ENCODE assay signal across 9 cellular contexts in genomic region chr3:138947303-138948121, GRCh38. TPM values are rescaled to one million over a fixed set of nuclear protein-coding genes. Genes with fewer than 3 reads are reported as not detected.
DNase-seq lines count a peak whose midpoint lies in the region; ATAC-seq and TF ChIP-seq lines count a peak whose summit lies in the region.
"Had no signal": no experiment of that assay in that cellular context is flagged by ENCODE, and none has a peak within 500 bp of the region (broad histone marks: within the 10 kb centered on the region; RNA-seq: fewer than 3 reads in every experiment).

No MANE protein-coding gene starts in this region.

- TF ChIP-seq CTCF in astrocyte of the spinal cord (IDR thresholded peaks at IDR 0.05; ENCODE audit: low read depth, low read length) (no peak), lower lobe of right lung (IDR thresholded peaks at IDR 0.05) (no peak)

- intact Hi-C loops in lower lobe of right lung (cut with DNase I), result no loop called here

- ATAC-seq in lower lobe of right lung (no peak), GM21423 (IDR thresholded peaks at IDR 0.05; ENCODE audit: unreplicated experiment) (no peak), HG02970 (IDR thresholded peaks at IDR 0.05; ENCODE audit: low FRiP score, unreplicated experiment) (no peak), HG02884 (IDR thresholded peaks at IDR 0.05; ENCODE audit: unreplicated experiment) (no peak)

- in situ Hi-C loops in astrocyte of the spinal cord (cut with HindIII; ENCODE audit: low sequenced_read_pairs), result loop anchor here (10.0 kb wide), 1 partner anchor 397 kb away; the partner anchor contains the start of gene MRPS22

- H3K27me3 Mint-ChIP-seq in activated naive CD4-positive, alpha-beta T cell treated with anti-CD3 and anti-CD28 coated beads, Interleukin-2, amount 50 U/mL, for 24 hours, result peaks cover 57% of the 10 kb centered on the region

- H3K9me3 Mint-ChIP-seq in activated naive CD4-positive, alpha-beta T cell treated with anti-CD3 and anti-CD28 coated beads, Interleukin-2, amount 50 U/mL, for 24 hours, result no peaks in the 10 kb centered on the region

- H3K36me3 ChIP-seq in lower lobe of right lung, result no peaks in the 10 kb centered on the region
- no peaks in the 10 kb centered on the region for H3K36me3 ChIP-seq in thymus (ENCODE audit: control insufficient read depth, insufficient read depth)

- peaks cover 46% of the 10 kb centered on the region for H3K4me1 ChIP-seq in lower lobe of right lung
- peaks cover 17% of the 10 kb centered on the region for H3K4me1 ChIP-seq in thymus (ENCODE audit: control insufficient read depth, insufficient read depth, low read length)

- H3K27ac ChIP-seq in lower lobe of right lung, result no peak overlapping the region
- no peak overlapping the region for H3K27ac ChIP-seq in thymus (ENCODE audit: low read depth)

- H3K27me3 ChIP-seq in lower lobe of right lung (ENCODE audit: low read depth), result peaks cover 94% of the 10 kb centered on the region
- peaks cover 65% of the 10 kb centered on the region for H3K27me3 ChIP-seq in thymus (ENCODE audit: control insufficient read depth, insufficient read depth)

- H3K4me3 Mint-ChIP-seq in activated naive CD4-positive, alpha-beta T cell treated with anti-CD3 and anti-CD28 coated beads, Interleukin-2, amount 50 U/mL, for 24 hours, result peak overlapping the region; percentile 80

- peaks cover 1% of the 10 kb centered on the region for H3K36me3 Mint-ChIP-seq in activated naive CD4-positive, alpha-beta T cell treated with anti-CD3 and anti-CD28 coated beads, Interleukin-2, amount 50 U/mL, for 24 hours

- 14% methylated on average over 37 of the region's 37 CpGs for WGBS in thymus

- H3K27ac Mint-ChIP-seq in activated naive CD4-positive, alpha-beta T cell treated with anti-CD3 and anti-CD28 coated beads, Interleukin-2, amount 50 U/mL, for 24 hours, result peak overlapping the region; percentile 1

- DNase-seq in activated naive CD4-positive, alpha-beta T cell (lab: John Stamatoyannopoulos, UW), result no peak
- DNase-seq in astrocyte of the spinal cord (ENCODE audit: low read depth, low spot score), result no peak
- no peak for DNase-seq in lower lobe of right lung

- H3K4me1 Mint-ChIP-seq in activated naive CD4-positive, alpha-beta T cell treated with anti-CD3 and anti-CD28 coated beads, Interleukin-2, amount 50 U/mL, for 24 hours, result peaks cover 39% of the 10 kb centered on the region

- H3K4me3 ChIP-seq in astrocyte of the spinal cord (ENCODE audit: low read depth, low read length) (peak overlapping the region; percentile 46), lower lobe of right lung (peak overlapping the region; percentile 41), thymus (ENCODE audit: low read length) (peak overlapping the region; percentile 28)

- H3K9me3 ChIP-seq in lower lobe of right lung (no peaks in the 10 kb centered on the region), thymus (ENCODE audit: control insufficient read depth) (no peaks in the 10 kb centered on the region)

RNA-seq across cellular contexts. Expression of gene FOXL2NB, which starts 0.5 kb away (rescaled TPM):
- total RNA-seq in lower lobe of right lung, result not detected
- 0.05 TPM for polyA plus RNA-seq in thymus
- total RNA-seq: activated CD8-positive, alpha-beta memory T cell treated with anti-CD3 and anti-CD28 coated beads for 36 hours had no signal

RNA-seq across cellular contexts. Expression of gene FOXL2, which starts 0.6 kb away (rescaled TPM):
- total RNA-seq in lower lobe of right lung, result not detected
- polyA plus RNA-seq in thymus, result 0.18 TPM

RNA-seq across cellular contexts. Expression of gene PRR23A, which starts 58.6 kb away (rescaled TPM):
- not detected for total RNA-seq in lower lobe of right lung
- 0.05 TPM for polyA plus RNA-seq in thymus
- total RNA-seq: activated CD8-positive, alpha-beta memory T cell treated with anti-CD3 and anti-CD28 coated beads for 36 hours had no signal
